ENCODE assay signal across 28 cellular contexts in the genomic region with DNA sequence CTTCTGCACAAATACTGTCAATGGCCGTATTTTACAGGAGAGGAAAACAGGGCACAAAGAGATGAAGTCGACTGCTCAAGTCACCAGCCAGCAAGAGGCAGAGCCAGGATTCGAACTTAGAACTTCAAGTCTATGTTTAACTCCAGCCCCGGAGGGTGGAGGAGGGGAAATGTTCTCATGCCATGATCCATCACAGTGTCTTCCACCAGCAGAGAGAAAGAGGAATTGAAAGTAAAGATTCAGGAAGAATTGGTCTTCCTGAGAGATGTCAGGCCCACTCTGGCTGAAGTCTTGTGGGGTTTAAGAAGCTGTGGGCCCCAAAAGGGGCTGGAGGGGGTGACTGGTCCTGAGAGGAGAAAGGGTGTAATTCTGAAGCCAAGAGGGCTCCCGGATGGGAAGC.
DNase-seq lines count a peak whose midpoint lies in the region; FAIRE-seq and TF ChIP-seq lines count a peak whose summit lies in the region.
"Had no signal": no experiment of that assay in that cellular context is flagged by ENCODE, and none has a peak within 500 bp of the region (broad histone marks: within the 10 kb centered on the region; RNA-seq: fewer than 3 reads in every experiment).

No MANE protein-coding gene starts in this region.

- H3K4me3 ChIP-seq in esophagus muscularis mucosa = no peak overlapping the region
- H3K4me3 ChIP-seq: body of pancreas, tibial artery had no signal

- peaks cover 0 to 70% (median 44%) of the 10 kb centered on the region in 4 donors for H3K4me1 ChIP-seq in esophagus muscularis mucosa
- H3K4me1 ChIP-seq: body of pancreas had no signal

- no peak overlapping the region for H3K4me3 Mint-ChIP-seq in type B pancreatic cell
- H3K4me3 Mint-ChIP-seq: activated T-cell treated with anti-CD3 and anti-CD28 coated beads, Interleukin-2, amount 50 U/mL, for 72 hours; natural killer cell; stimulated activated naive CD8-positive, alpha-beta T cell treated with anti-CD3 and anti-CD28 coated beads, Interleukin-15, Interleukin-2, amounts not matched to agents 100 ng/mL and 50 ng/mL, for 24 hours; T-helper 2 cell treated with Interferon-gamma antibody and Interleukin-4, amounts not matched to agents 5 μg/mL and 100 μg/mL, for 36 hours had no signal

- no peak for TF ChIP-seq CTCF in esophagus muscularis mucosa (IDR thresholded peaks at IDR 0.05)
- TF ChIP-seq CTCF in type B pancreatic cell (conservative IDR thresholded peaks at IDR 0.05) = no peak

- TF ChIP-seq EP300 in esophagus muscularis mucosa (IDR thresholded peaks at IDR 0.05) = no peak

- H3K27ac Mint-ChIP-seq in type B pancreatic cell = no peak overlapping the region
- H3K27ac Mint-ChIP-seq: activated T-cell treated with anti-CD3 and anti-CD28 coated beads, Interleukin-2, amount 50 U/mL, for 72 hours; natural killer cell; stimulated activated naive CD8-positive, alpha-beta T cell treated with anti-CD3 and anti-CD28 coated beads, Interleukin-15, Interleukin-2, amounts not matched to agents 100 ng/mL and 50 ng/mL, for 24 hours; T-helper 2 cell treated with Interferon-gamma antibody and Interleukin-4, amounts not matched to agents 5 μg/mL and 100 μg/mL, for 36 hours had no signal

- H3K9me3 ChIP-seq in esophagus muscularis mucosa = no peaks in the 10 kb centered on the region
- H3K9me3 ChIP-seq: body of pancreas, SK-N-SH, tibial artery had no signal

- intact Hi-C loops in esophagus muscularis mucosa (cut with DNase I) = no loop called here

- DNase-seq in GM12891 (ENCODE audit: insufficient read length, low spot score) (no peak), NOMO-1 treated with DMSO at 0.1 percent for 48 hours (lab: John Stamatoyannopoulos, UW; ENCODE audit: unreplicated experiment) (peak; percentile 81), esophagus muscularis mucosa (ENCODE audit: extremely low spot score) (peak; percentile 86), type B pancreatic cell (ENCODE audit: extremely low spot score, unreplicated experiment) (peak; percentile 22), HPDE6-E6E7 (ENCODE audit: extremely low spot score) (no peak), NCI-H69 (lab: John Stamatoyannopoulos, UW) (no peak), NCI-H2081 treated with DMSO at 0.1 percent for 48 hours (lab: John Stamatoyannopoulos, UW) (no peak)
- DNase-seq: activated CD4-positive, alpha-beta T cell treated with anti-CD3 and anti-CD28 coated beads for 4 hours; activated naive CD4-positive, alpha-beta T cell; activated T-cell treated with anti-CD3 and anti-CD28 coated beads, Interleukin-2, amount 50 U/mL, for 72 hours; DND-41; glutamatergic neuron; HCEC 1CT; KG1; kidney; natural killer cell; NCI-H187 treated with DMSO at 0.1 percent for 48 hours; NCI-H774; OCI-M1; SK-N-SH; small intestine; tibial artery had no signal

- no peaks in the 10 kb centered on the region for H3K27me3 ChIP-seq in esophagus muscularis mucosa
- H3K27me3 ChIP-seq: body of pancreas, tibial artery had no signal

- H3K36me3 ChIP-seq in esophagus muscularis mucosa = peaks cover 0 to 22% (median 10%) of the 10 kb centered on the region in 4 donors

- FAIRE-seq in GM12891 (lab: Jason Lieb, UNC) = no peak
- FAIRE-seq: kidney, small intestine had no signal

- peaks cover 14% of the 10 kb centered on the region for H3K4me1 Mint-ChIP-seq in type B pancreatic cell (ENCODE audit: unreplicated experiment)
- H3K4me1 Mint-ChIP-seq: natural killer cell had no signal

- no peaks in the 10 kb centered on the region for H3K36me3 Mint-ChIP-seq in type B pancreatic cell
- H3K36me3 Mint-ChIP-seq: natural killer cell had no signal

- no peak for TF ChIP-seq POLR2A in GM12891 (IDR thresholded peaks at IDR 0.05; ENCODE audit: low read depth, low read length)
- no peak for TF ChIP-seq POLR2A in esophagus muscularis mucosa (IDR thresholded peaks at IDR 0.05; ENCODE audit: low read depth)

- 91% methylated on average over 5 of the region's 5 CpGs for WGBS in esophagus muscularis mucosa

- peak overlapping the region in 2 of 4 donors; percentile 16 to 36 for H3K27ac ChIP-seq in esophagus muscularis mucosa (replicated peaks in 1 of 4)
- H3K27ac ChIP-seq: body of pancreas, C4-2B, epithelial cell of prostate, VCaP had no signal

- peaks cover 7% of the 10 kb centered on the region for H3K27me3 Mint-ChIP-seq in type B pancreatic cell
- H3K27me3 Mint-ChIP-seq: stimulated activated naive CD8-positive, alpha-beta T cell treated with anti-CD3 and anti-CD28 coated beads, Interleukin-15, Interleukin-2, amounts not matched to agents 100 ng/mL and 50 ng/mL, for 24 hours had no signal

- H3K9me3 Mint-ChIP-seq in type B pancreatic cell = no peaks in the 10 kb centered on the region
- H3K9me3 Mint-ChIP-seq: activated T-cell treated with anti-CD3 and anti-CD28 coated beads, Interleukin-2, amount 50 U/mL, for 72 hours; natural killer cell; stimulated activated naive CD8-positive, alpha-beta T cell treated with anti-CD3 and anti-CD28 coated beads, Interleukin-15, Interleukin-2, amounts not matched to agents 100 ng/mL and 50 ng/mL, for 24 hours; T-helper 2 cell treated with Interferon-gamma antibody and Interleukin-4, amounts not matched to agents 5 μg/mL and 100 μg/mL, for 36 hours had no signal

TF ChIP-seq in GM12891, 5 proteins besides CTCF, POLR2A, EP300 and RAD21:
- TF ChIP-seq SPI1 (IDR thresholded peaks at IDR 0.05; ENCODE audit: low read depth, low read length) (peak; percentile 60), POLR2AphosphoS5 (IDR thresholded peaks at IDR 0.05; ENCODE audit: low read depth, low read length) (no peak)

Comparison
In these comparisons a context has a peak if more than half of its experiments do, and no peak if none do; other contexts are left out.
1. DNase-seq: peak in NOMO-1 treated with DMSO at 0.1 percent for 48 hours (single experiment), esophagus muscularis mucosa (single experiment) and type B pancreatic cell (single experiment); none in GM12891 (single experiment), HPDE6-E6E7 (single experiment), NCI-H69 (single experiment) and NCI-H2081 treated with DMSO at 0.1 percent for 48 hours (single experiment).